ENCODE assay signal across 7 cellular contexts in the genomic region with DNA sequence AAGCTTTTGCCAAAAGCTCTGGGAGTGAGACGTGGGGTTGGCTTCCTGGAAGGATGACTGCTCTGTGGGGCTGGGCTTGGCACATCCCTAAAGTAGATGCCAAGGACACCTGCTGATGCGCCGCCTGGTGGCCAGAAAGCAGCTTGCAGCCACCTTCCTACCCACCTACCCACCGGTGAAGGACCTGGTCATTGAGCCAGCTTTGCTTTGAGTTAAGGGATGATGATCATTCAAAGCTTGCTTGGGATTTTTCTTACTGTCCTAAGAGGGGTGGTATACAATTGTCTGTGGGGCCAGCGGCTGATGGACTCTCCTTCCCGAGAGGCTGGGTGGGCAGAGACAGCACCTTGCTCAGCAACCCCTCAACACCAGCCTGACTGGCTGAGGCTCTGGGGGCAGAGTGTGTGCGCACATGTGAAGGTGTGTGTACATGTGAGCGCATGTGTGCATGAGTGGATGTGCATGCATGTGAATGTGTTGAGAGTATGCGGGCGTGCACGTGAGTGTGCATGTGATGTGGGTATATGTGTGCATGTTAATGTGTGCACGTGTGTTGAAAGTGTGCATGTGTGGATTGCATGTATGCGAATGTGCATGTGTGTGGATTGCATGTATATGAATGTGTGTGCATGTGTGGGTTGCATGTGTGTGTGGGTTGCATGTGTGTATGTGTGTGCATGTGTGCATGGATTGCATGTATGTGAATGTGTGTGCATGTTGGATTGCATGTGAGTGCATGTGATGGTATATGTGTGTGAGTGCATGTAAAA. TPM values are rescaled to one million over a fixed set of nuclear protein-coding genes. Genes with fewer than 3 reads are reported as not detected.
A peak's percentile ranks its signal among the peaks of the same experiment; 100 is the strongest.
DNase-seq lines count a peak whose midpoint lies in the region; ATAC-seq, FAIRE-seq and TF ChIP-seq lines count a peak whose summit lies in the region.

No MANE protein-coding gene starts in this region.

- peak; percentile 71 for FAIRE-seq in GM12891 (lab: Jason Lieb, UNC)

- DNase-seq in GM12891 (ENCODE audit: insufficient read length, low spot score) (peak; percentile 69), NCI-H1694 treated with DMSO at 0.1 percent for 48 hours (lab: John Stamatoyannopoulos, UW) (peak; percentile 75), ecto neural progenitor cell (ENCODE audit: low spot score) (peak; percentile 77), mucosa of descending colon (peak; percentile 82 to 92 (median 86))
- peak; percentile 63 for DNase-seq in activated CD4-positive, alpha-beta T cell treated with anti-CD3 and anti-CD28 coated beads, Interleukin-2, amount 50 U/mL, for 4 hours
- DNase-seq in stimulated activated CD8-positive, alpha-beta memory T cell treated with anti-CD3 and anti-CD28 coated beads, Interleukin-7, amount 100 ng/mL, for 48 hours (ENCODE audit: extremely low read depth in 1 of 2, low read depth in 1 of 2): peak; percentile 26 to 48

- no peak for TF ChIP-seq POLR2A in GM12891 (IDR thresholded peaks at IDR 0.05; ENCODE audit: low read depth, low read length)

- no peaks in the 10 kb centered on the region for H3K9me3 ChIP-seq in mucosa of descending colon

- intact Hi-C loops in mucosa of descending colon (cut with DNase I, micrococcal nuclease): no loop called here

- no peaks in the 10 kb centered on the region for H3K36me3 ChIP-seq in mucosa of descending colon (ENCODE audit: low read depth)

- no peak overlapping the region for H3K4me3 ChIP-seq in mucosa of descending colon

- TF ChIP-seq CTCF in mucosa of descending colon (IDR thresholded peaks at IDR 0.05): peak; percentile 77

- ATAC-seq in mucosa of descending colon (peak; percentile 87), GM18867 (IDR thresholded peaks at IDR 0.05; ENCODE audit: unreplicated experiment) (no peak)

- H3K4me1 ChIP-seq in mucosa of descending colon (ENCODE audit: low read depth): peaks cover 6% of the 10 kb centered on the region

TF ChIP-seq in GM12891, 5 proteins besides CTCF, POLR2A, EP300 and RAD21:
- no peak for TF ChIP-seq TAF1 (IDR thresholded peaks at IDR 0.05; ENCODE audit: low read depth, low read length)
- TF ChIP-seq PAX5 (IDR thresholded peaks at IDR 0.05; ENCODE audit: insufficient read depth, low read length, severe bottlenecking): no peak
- TF ChIP-seq SPI1 (IDR thresholded peaks at IDR 0.05; ENCODE audit: low read depth, low read length): no peak
- no peak for TF ChIP-seq POLR2AphosphoS5 (IDR thresholded peaks at IDR 0.05; ENCODE audit: low read depth, low read length)
- no peak for TF ChIP-seq POU2F2 (IDR thresholded peaks at IDR 0.05; ENCODE audit: low read depth, low read length)

RNA-seq across cellular contexts. Expression of a gene that starts 18.6 kb away (rescaled TPM):
- polyA plus RNA-seq in GM12891 (2012; ENCODE audit: low read depth, missing spikeins): 0.05 TPM
- 10 to 100 TPM; 16.9 to 33.3 (median 22.1) TPM for total RNA-seq in mucosa of descending colon

RNA-seq across cellular contexts. Expression of a gene that starts 32.0 kb away (rescaled TPM):
- 6.2 TPM for polyA plus RNA-seq in GM12891 (2012; ENCODE audit: low read depth, missing spikeins)
- 100 to 1,000 TPM in 1 of 3 donors, 10 to 100 TPM in 2; 89.6 to 160 (median 97.4) TPM for total RNA-seq in mucosa of descending colon

RNA-seq across cellular contexts. Expression of a gene that starts 33.0 kb away (rescaled TPM):
- 24.6 TPM for polyA plus RNA-seq in GM12891 (2012; ENCODE audit: low read depth, missing spikeins)
- 100 to 1,000 TPM; 159 to 376 (median 242) TPM for total RNA-seq in mucosa of descending colon
